Comparison of ENCODE assay signal across 15 cellular contexts in genomic region chr12:52522346-52523011, GRCh38. TPM values are rescaled to one million over a fixed set of nuclear protein-coding genes. Genes with fewer than 3 reads are reported as not detected.
A peak's percentile ranks its signal among the peaks of the same experiment; 100 is the strongest.
DNase-seq lines count a peak whose midpoint lies in the region; ATAC-seq and TF ChIP-seq lines count a peak whose summit lies in the region.
"Had no signal": no experiment of that assay in that cellular context is flagged by ENCODE, and none has a peak within 500 bp of the region (broad histone marks: within the 10 kb centered on the region; RNA-seq: fewer than 3 reads in every experiment).

No MANE protein-coding gene starts in this region.

- TF ChIP-seq POLR2A in breast epithelium (IDR thresholded peaks at IDR 0.05) (no peak), vagina (IDR thresholded peaks at IDR 0.05) (no peak)

- intact Hi-C loops in natural killer cell (cut with micrococcal nuclease), result no loop called here
- intact Hi-C loops in breast epithelium (cut with DNase I; ENCODE audit: low total_unique reads), result no loop called here
- intact Hi-C loops in vagina (cut with DNase I), result no loop called here

- no peak overlapping the region for H3K4me3 Mint-ChIP-seq in natural killer cell
- H3K4me3 Mint-ChIP-seq in natural killer cell treated with Interleukin-12 subunit alpha and Interleukin-12 subunit beta and Interleukin-15 and Interleukin-18, amount 100 ng/mL, for 72 hours, result no peak overlapping the region
- H3K4me3 Mint-ChIP-seq: activated T-cell treated with anti-CD3 and anti-CD28 coated beads, Interleukin-2, amount 50 U/mL, for 72 hours; IgD-negative memory B cell had no signal

- H3K27me3 ChIP-seq in breast epithelium (no peaks in the 10 kb centered on the region), vagina (no peaks in the 10 kb centered on the region)
- H3K27me3 ChIP-seq: transverse colon had no signal

- H3K4me1 Mint-ChIP-seq in natural killer cell, result peaks cover 22 to 28% of the 10 kb centered on the region in 2 donors
- H3K4me1 Mint-ChIP-seq in natural killer cell treated with Interleukin-12 subunit alpha and Interleukin-12 subunit beta and Interleukin-15 and Interleukin-18, amount 100 ng/mL, for 72 hours (ENCODE audit: low read depth in 2 of 2), result peaks cover 12 to 22% of the 10 kb centered on the region in 2 donors
- H3K4me1 Mint-ChIP-seq: IgD-negative memory B cell had no signal

- H3K27ac ChIP-seq in breast epithelium, result peak overlapping the region; percentile 89 to 90
- H3K27ac ChIP-seq in vagina, result no peak overlapping the region
- H3K27ac ChIP-seq: transverse colon had no signal

- no peak for TF ChIP-seq CTCF in natural killer cell (IDR thresholded peaks at IDR 0.05)
- TF ChIP-seq CTCF in breast epithelium (IDR thresholded peaks at IDR 0.05), result no peak
- no peak for TF ChIP-seq CTCF in vagina (IDR thresholded peaks at IDR 0.05)

- ATAC-seq in natural killer cell (no peak), left lobe of liver (no peak), GM18498 (IDR thresholded peaks at IDR 0.05; ENCODE audit: unreplicated experiment) (no peak)
- ATAC-seq in natural killer cell treated with Interleukin-12 subunit alpha and Interleukin-12 subunit beta and Interleukin-15 and Interleukin-18, amount 100 ng/mL, for 72 hours, result no peak
- ATAC-seq: activated T-cell treated with anti-CD3 and anti-CD28 coated beads, Interleukin-2, amount 50 U/mL, for 72 hours had no signal

- H3K4me3 ChIP-seq in breast epithelium (peak overlapping the region in 2 of 3 donors; percentile 17 to 22), vagina (no peak overlapping the region)
- H3K4me3 ChIP-seq: transverse colon had no signal

- H3K36me3 ChIP-seq in breast epithelium (no peaks in the 10 kb centered on the region), vagina (no peaks in the 10 kb centered on the region)
- H3K36me3 ChIP-seq: transverse colon had no signal

- H3K4me1 ChIP-seq in breast epithelium, result peaks cover 3 to 12% of the 10 kb centered on the region in 2 donors
- peaks cover 24% of the 10 kb centered on the region for H3K4me1 ChIP-seq in vagina
- H3K4me1 ChIP-seq: transverse colon had no signal

- no peak overlapping the region for H3K27ac Mint-ChIP-seq in natural killer cell
- H3K27ac Mint-ChIP-seq in natural killer cell treated with Interleukin-12 subunit alpha and Interleukin-12 subunit beta and Interleukin-15 and Interleukin-18, amount 100 ng/mL, for 72 hours, result no peak overlapping the region
- H3K27ac Mint-ChIP-seq: activated T-cell treated with anti-CD3 and anti-CD28 coated beads, Interleukin-2, amount 50 U/mL, for 72 hours; IgD-negative memory B cell had no signal

- H3K9me3 ChIP-seq in breast epithelium, result no peaks in the 10 kb centered on the region
- no peaks in the 10 kb centered on the region for H3K9me3 ChIP-seq in vagina
- H3K9me3 ChIP-seq: transverse colon had no signal

- H3K9me3 Mint-ChIP-seq in natural killer cell, result no peaks in the 10 kb centered on the region
- H3K9me3 Mint-ChIP-seq in natural killer cell treated with Interleukin-12 subunit alpha and Interleukin-12 subunit beta and Interleukin-15 and Interleukin-18, amount 100 ng/mL, for 72 hours, result no peaks in the 10 kb centered on the region
- H3K9me3 Mint-ChIP-seq: activated T-cell treated with anti-CD3 and anti-CD28 coated beads, Interleukin-2, amount 50 U/mL, for 72 hours; IgD-negative memory B cell had no signal

- peak; percentile 7 for DNase-seq in natural killer cell
- DNase-seq in natural killer cell treated with Interleukin-12 subunit alpha and Interleukin-12 subunit beta and Interleukin-15 and Interleukin-18, amount 100 ng/mL, for 72 hours (ENCODE audit: low spot score), result no peak
- DNase-seq in breast epithelium (ENCODE audit: low spot score in 2 of 2), result peak in 1 of 2 donors; percentile 93
- peak; percentile 34 for DNase-seq in left lobe of liver (ENCODE audit: low spot score)
- peak; percentile 91 to 93 for DNase-seq in vagina (ENCODE audit: extremely low spot score in 2 of 2)
- DNase-seq in HCEC 1CT, result no peak
- no peak for DNase-seq in MV-4-11 (lab: John Stamatoyannopoulos, UW)
- DNase-seq: activated T-cell treated with anti-CD3 and anti-CD28 coated beads, Interleukin-2, amount 50 U/mL, for 72 hours; AML-193; caudate nucleus; RPMI8226; transverse colon had no signal

- H3K36me3 Mint-ChIP-seq in natural killer cell, result no peaks in the 10 kb centered on the region
- no peaks in the 10 kb centered on the region for H3K36me3 Mint-ChIP-seq in natural killer cell treated with Interleukin-12 subunit alpha and Interleukin-12 subunit beta and Interleukin-15 and Interleukin-18, amount 100 ng/mL, for 72 hours
- H3K36me3 Mint-ChIP-seq: IgD-negative memory B cell had no signal

- H3K27me3 Mint-ChIP-seq in natural killer cell (ENCODE audit: low read depth in 2 of 2), result peaks cover 3 to 9% of the 10 kb centered on the region in 2 donors
- H3K27me3 Mint-ChIP-seq in natural killer cell treated with Interleukin-12 subunit alpha and Interleukin-12 subunit beta and Interleukin-15 and Interleukin-18, amount 100 ng/mL, for 72 hours, result peaks cover 0 to 2% of the 10 kb centered on the region in 2 donors

RNA-seq across cellular contexts. Expression of gene KRT5, which starts 2.3 kb away (rescaled TPM):
- total RNA-seq in natural killer cell (under 1 TPM in 2 of 3 donors, not detected in 1; 0.40 to 0.70 TPM), breast epithelium (100 to 1,000 TPM in 2 of 3 donors, 1 to 10 TPM in 1; 4.3 to 464 (median 413) TPM), left lobe of liver (not detected), vagina (4,247 TPM)
- total RNA-seq in natural killer cell treated with Interleukin-12 subunit alpha and Interleukin-12 subunit beta and Interleukin-15 and Interleukin-18, amount 100 ng/mL, for 72 hours, result not detected
- total RNA-seq: activated T-cell treated with anti-CD3 and anti-CD28 coated beads, Interleukin-2, amount 50 U/mL, for 72 hours; transverse colon had no signal

RNA-seq across cellular contexts. Expression of gene KRT6A, which starts 29.4 kb away (rescaled TPM):
- not detected for total RNA-seq in natural killer cell
- total RNA-seq in natural killer cell treated with Interleukin-12 subunit alpha and Interleukin-12 subunit beta and Interleukin-15 and Interleukin-18, amount 100 ng/mL, for 72 hours, result not detected
- total RNA-seq in breast epithelium, result 1 to 10 TPM in 1 of 3 donors, under 1 TPM in 1, not detected in 1; 0.33 to 3.1 TPM
- total RNA-seq in left lobe of liver, result not detected
- total RNA-seq in vagina, result 7,258 TPM
- total RNA-seq: activated T-cell treated with anti-CD3 and anti-CD28 coated beads, Interleukin-2, amount 50 U/mL, for 72 hours; fibroblast of villous mesenchyme; transverse colon had no signal

RNA-seq across cellular contexts. Expression of gene KRT71, which starts 30.5 kb away (rescaled TPM):
- total RNA-seq in natural killer cell (not detected), breast epithelium (under 1 TPM in 1 of 3 donors, not detected in 2; 0.16 TPM), left lobe of liver (not detected), vagina (not detected)
- total RNA-seq in natural killer cell treated with Interleukin-12 subunit alpha and Interleukin-12 subunit beta and Interleukin-15 and Interleukin-18, amount 100 ng/mL, for 72 hours, result not detected
- total RNA-seq: activated T-cell treated with anti-CD3 and anti-CD28 coated beads, Interleukin-2, amount 50 U/mL, for 72 hours; fibroblast of villous mesenchyme; transverse colon had no signal

RNA-seq across cellular contexts. Expression of gene KRT6C, which starts 48.9 kb away (rescaled TPM):
- total RNA-seq in natural killer cell, result not detected
- total RNA-seq in natural killer cell treated with Interleukin-12 subunit alpha and Interleukin-12 subunit beta and Interleukin-15 and Interleukin-18, amount 100 ng/mL, for 72 hours, result not detected
- total RNA-seq in breast epithelium, result not detected
- total RNA-seq in left lobe of liver, result not detected
- 257 TPM for total RNA-seq in vagina
- total RNA-seq: activated T-cell treated with anti-CD3 and anti-CD28 coated beads, Interleukin-2, amount 50 U/mL, for 72 hours; fibroblast of villous mesenchyme had no signal

RNA-seq across cellular contexts. Expression of gene KRT74, which starts 51.2 kb away (rescaled TPM):
- 1 to 10 TPM in 1 of 3 donors, under 1 TPM in 2; 0.38 to 1.2 (median 0.38) TPM for total RNA-seq in natural killer cell
- total RNA-seq in natural killer cell treated with Interleukin-12 subunit alpha and Interleukin-12 subunit beta and Interleukin-15 and Interleukin-18, amount 100 ng/mL, for 72 hours, result not detected
- not detected for total RNA-seq in breast epithelium
- total RNA-seq in left lobe of liver, result not detected
- total RNA-seq in vagina, result not detected
- total RNA-seq: fibroblast of villous mesenchyme, transverse colon had no signal

Comparison
In these comparisons a context has a peak if more than half of its experiments do, and no peak if none do; other contexts are left out.
1. DNase-seq: peak in natural killer cell (single experiment), left lobe of liver (single experiment) and vagina (2 of 2); none in natural killer cell treated with Interleukin-12 subunit alpha and Interleukin-12 subunit beta and Interleukin-15 and Interleukin-18, amount 100 ng/mL, for 72 hours (single experiment), HCEC 1CT (single experiment) and MV-4-11 (single experiment).
2. H3K4me3 ChIP-seq: peak in breast epithelium (2 of 3); none in vagina (0 of 2).
3. RNA of gene KRT6A, which starts 29.4 kb away (total RNA-seq): 7,258 TPM in vagina (single experiment); 0.33 to 3.1 TPM in breast epithelium, not detected in natural killer cell, not detected in natural killer cell treated with Interleukin-12 subunit alpha and Interleukin-12 subunit beta and Interleukin-15 and Interleukin-18, amount 100 ng/mL, for 72 hours and not detected in left lobe of liver (single experiment); every median in the first group is over 1,000 times any median in the second.